15 cellular contexts compared by ENCODE assay signal in the genomic region with DNA sequence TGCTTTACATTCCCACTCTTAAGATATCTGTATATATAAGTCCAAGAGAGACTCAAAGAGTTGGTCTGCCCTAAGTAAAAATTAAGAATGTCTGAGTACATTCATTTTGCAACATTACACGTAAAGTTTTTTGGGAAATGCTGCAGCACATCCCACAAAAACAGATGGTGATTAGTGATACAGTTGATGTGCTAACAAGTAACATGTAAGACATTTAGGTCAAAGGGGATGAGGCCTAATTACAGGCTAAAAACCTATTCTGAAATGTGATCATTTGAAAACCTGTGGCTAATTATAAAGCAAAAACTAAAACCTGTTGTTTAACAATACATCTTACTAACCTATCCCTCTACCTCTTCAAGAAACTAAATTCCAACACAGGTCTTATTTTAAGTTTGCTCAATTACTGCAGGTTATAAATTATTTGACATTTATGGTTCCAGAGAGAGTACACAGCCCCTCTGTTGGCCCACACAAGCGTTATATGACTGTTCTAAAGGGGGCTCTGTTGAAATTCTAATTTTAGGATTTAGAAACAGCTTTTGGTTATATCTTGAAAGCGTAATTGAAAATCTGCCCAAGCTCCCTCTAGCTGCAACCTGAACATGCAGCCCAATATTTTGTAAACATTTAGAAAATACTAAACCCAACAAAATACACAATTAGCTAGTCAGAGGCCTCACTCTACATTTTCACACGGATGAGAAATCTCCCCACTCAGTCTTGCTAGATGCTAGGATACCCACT. TPM values are rescaled to one million over a fixed set of nuclear protein-coding genes. Genes with fewer than 3 reads are reported as not detected.
DNase-seq lines count a peak whose midpoint lies in the region; ATAC-seq and TF ChIP-seq lines count a peak whose summit lies in the region.
"Had no signal": no experiment of that assay in that cellular context is flagged by ENCODE, and none has a peak within 500 bp of the region (broad histone marks: within the 10 kb centered on the region; RNA-seq: fewer than 3 reads in every experiment).

No MANE protein-coding gene starts in this region.

- POLR2A ChIA-PET in PC-3 (lab: Charles Lee; ENCODE audit: unreplicated experiment): no interaction called here

- H3K9me3 Mint-ChIP-seq in chondrocyte (ENCODE audit: low read depth): no peaks in the 10 kb centered on the region
- H3K9me3 Mint-ChIP-seq: activated CD4-positive, alpha-beta memory T cell treated with anti-CD3 and anti-CD28 coated beads, Interleukin-2, amount 10 ng/mL, durations not matched to agents 7 days and 5 days; naive B cell; stimulated activated naive CD8-positive, alpha-beta T cell treated with anti-CD3 and anti-CD28 coated beads, Interleukin-15, amount 100 ng/mL, for 72 hours had no signal

- H2AFZ ChIP-seq in PC-3 (ENCODE audit: low read length) (no peak overlapping the region), hepatocyte (peak overlapping the region; percentile 9)

- no peak overlapping the region for H3K4me2 ChIP-seq in PC-3 (ENCODE audit: low read length)
- peak overlapping the region; percentile 40 for H3K4me2 ChIP-seq in hepatocyte

- no peaks in the 10 kb centered on the region for H3K27me3 ChIP-seq in PC-3 (ENCODE audit: low read length)
- H3K27me3 ChIP-seq in hepatocyte: no peaks in the 10 kb centered on the region
- H3K27me3 ChIP-seq in stomach smooth muscle (ENCODE audit: control insufficient read depth in 1 of 2, insufficient read depth in 2 of 2, low read length in 2 of 2): no peaks in the 10 kb centered on the region

- CTCF ChIA-PET in PC-3 (lab: Charles Lee): no interaction called here

- no peak overlapping the region for H3K9ac ChIP-seq in PC-3 (ENCODE audit: low read length)
- H3K9ac ChIP-seq in stomach smooth muscle (ENCODE audit: low read length in 2 of 2): no peak overlapping the region

- H3K4me1 ChIP-seq in PC-3 (ENCODE audit: insufficient read depth, low read length) (0 out of 2 replicates have a peak, but pooled peaks cover 5% of the 10 kb centered on the region), hepatocyte (ENCODE audit: insufficient read depth) (peaks cover 22% of the 10 kb centered on the region), stomach smooth muscle (ENCODE audit: control insufficient read depth, insufficient read depth, low read length) (no peaks in the 10 kb centered on the region)

- in situ Hi-C loops in GM13977 (cut with MboI; ENCODE audit: low pct_unique_long_range_greater_than_20kb, low sequenced_read_pairs, unreplicated experiment) (no loop called here), KBM-7 (cut with MboI; ENCODE audit: low pct_unique_long_range_greater_than_20kb, low sequenced_read_pairs) (no loop called here)

- H3K36me3 ChIP-seq in PC-3 (ENCODE audit: low read depth, low read length): peaks cover 40% of the 10 kb centered on the region
- H3K36me3 ChIP-seq in hepatocyte (replicated peaks; ENCODE audit: insufficient read depth, low read depth): no peaks in the 10 kb centered on the region
- peaks cover 27 to 29% of the 10 kb centered on the region in 2 donors for H3K36me3 ChIP-seq in stomach smooth muscle (ENCODE audit: control insufficient read depth in 2 of 2, insufficient read depth in 2 of 2, low read length in 2 of 2)

- no peak overlapping the region for H3K4me3 Mint-ChIP-seq in chondrocyte (ENCODE audit: unreplicated experiment)
- H3K4me3 Mint-ChIP-seq: activated CD4-positive, alpha-beta memory T cell treated with anti-CD3 and anti-CD28 coated beads, Interleukin-2, amount 10 ng/mL, durations not matched to agents 7 days and 5 days; naive B cell; stimulated activated naive CD8-positive, alpha-beta T cell treated with anti-CD3 and anti-CD28 coated beads, Interleukin-15, amount 100 ng/mL, for 72 hours had no signal

- no peak for TF ChIP-seq CTCF in PC-3 (conservative IDR thresholded peaks at IDR 0.05; ENCODE audit: low read depth, low read length)
- peak; percentile 25 for TF ChIP-seq CTCF in chondrocyte (IDR thresholded peaks at IDR 0.05)
- peak; percentile 40 for TF ChIP-seq CTCF in hepatocyte (IDR thresholded peaks at IDR 0.05; ENCODE audit: poor library complexity)
- TF ChIP-seq CTCF in GM13977 (IDR thresholded peaks at IDR 0.05; ENCODE audit: extremely low read depth, insufficient read depth, missing control alignments): no peak

- H3K4me1 Mint-ChIP-seq in chondrocyte (ENCODE audit: low read depth): peaks cover 10% of the 10 kb centered on the region
- H3K4me1 Mint-ChIP-seq: activated CD4-positive, alpha-beta memory T cell treated with anti-CD3 and anti-CD28 coated beads, Interleukin-2, amount 10 ng/mL, durations not matched to agents 7 days and 5 days; stimulated activated naive CD8-positive, alpha-beta T cell treated with anti-CD3 and anti-CD28 coated beads, Interleukin-15, amount 100 ng/mL, for 72 hours had no signal

- intact Hi-C loops in PC-3 (cut with micrococcal nuclease): no loop called here

- no peaks in the 10 kb centered on the region for H4K20me1 ChIP-seq in PC-3 (ENCODE audit: low read length)
- H4K20me1 ChIP-seq in hepatocyte (ENCODE audit: insufficient read depth, poor library complexity, severe bottlenecking): no peaks in the 10 kb centered on the region

- no peak for ATAC-seq in PC-3
- ATAC-seq in GM18519 (IDR thresholded peaks at IDR 0.05; ENCODE audit: low FRiP score, unreplicated experiment): no peak
- ATAC-seq: stimulated activated naive CD8-positive, alpha-beta T cell treated with anti-CD3 and anti-CD28 coated beads, Interleukin-15, amount 100 ng/mL, for 72 hours had no signal

- H3K9me2 ChIP-seq in PC-3 (replicated peaks; ENCODE audit: low read length) (no peaks in the 10 kb centered on the region), hepatocyte (replicated peaks; ENCODE audit: insufficient read depth) (no peaks in the 10 kb centered on the region)

- no peaks in the 10 kb centered on the region for H3K27me3 Mint-ChIP-seq in chondrocyte (ENCODE audit: low read depth)
- H3K27me3 Mint-ChIP-seq: activated CD4-positive, alpha-beta memory T cell treated with anti-CD3 and anti-CD28 coated beads, Interleukin-2, amount 10 ng/mL, durations not matched to agents 7 days and 5 days; naive B cell; stimulated activated naive CD8-positive, alpha-beta T cell treated with anti-CD3 and anti-CD28 coated beads, Interleukin-15, amount 100 ng/mL, for 72 hours had no signal

- WGBS in hepatocyte (ENCODE audit: low lambda C conversion rate, missing lambda C conversion rate): 60% methylated on average over 4 of the region's 4 CpGs

- DNase-seq in PC-3: no peak
- DNase-seq in chondrocyte (ENCODE audit: low spot score): no peak
- no peak for DNase-seq in hepatocyte (ENCODE audit: low spot score)
- DNase-seq in GM13977 (ENCODE audit: low spot score): no peak
- no peak for DNase-seq in activated naive CD4-positive, alpha-beta T cell treated with anti-CD3 and anti-CD28 coated beads, Interleukin-2, amount 50 U/mL, for 16 hours
- no peak for DNase-seq in KBM-7
- DNase-seq: activated CD4-positive, alpha-beta memory T cell treated with anti-CD3 and anti-CD28 coated beads, Interleukin-2, amount 10 ng/mL, durations not matched to agents 7 days and 5 days; naive B cell; NCI-H187 treated with DMSO at 0.1 percent for 48 hours; NCI-H748 treated with DMSO at 0.1 percent for 48 hours; retina; stimulated activated naive CD8-positive, alpha-beta T cell treated with anti-CD3 and anti-CD28 coated beads, Interleukin-15, amount 100 ng/mL, for 72 hours; T1000 had no signal

- H3K9me3 ChIP-seq in PC-3 (ENCODE audit: low read length) (no peaks in the 10 kb centered on the region), hepatocyte (ENCODE audit: low read depth) (no peaks in the 10 kb centered on the region), stomach smooth muscle (ENCODE audit: control insufficient read depth in 2 of 2, low read length in 2 of 2) (no peaks in the 10 kb centered on the region)

- TSS peak; percentile 15 for BruUV-seq in PC-3 (replicated peaks; lab: Mats Ljungman, UMichigan)

- no peaks in the 10 kb centered on the region for H3F3A ChIP-seq in PC-3 (ENCODE audit: low read length, unreplicated experiment)

- H3K36me3 Mint-ChIP-seq in chondrocyte (ENCODE audit: low read depth): peaks cover 26% of the 10 kb centered on the region

- H3K27ac Mint-ChIP-seq in chondrocyte (ENCODE audit: unreplicated experiment): no peak overlapping the region
- H3K27ac Mint-ChIP-seq: activated CD4-positive, alpha-beta memory T cell treated with anti-CD3 and anti-CD28 coated beads, Interleukin-2, amount 10 ng/mL, durations not matched to agents 7 days and 5 days had no signal

- H3K27ac ChIP-seq in PC-3 (ENCODE audit: low read length) (no peak overlapping the region), hepatocyte (peak overlapping the region; percentile 80), stomach smooth muscle (ENCODE audit: low read length) (peak overlapping the region; percentile 41)

- H3K4me3 ChIP-seq in PC-3 (ENCODE audit: low read length) (no peak overlapping the region), hepatocyte (no peak overlapping the region), stomach smooth muscle (ENCODE audit: low read length in 2 of 2) (no peak overlapping the region)

- H3K79me2 ChIP-seq in PC-3 (ENCODE audit: low read length) (no peaks in the 10 kb centered on the region), hepatocyte (peaks cover 3% of the 10 kb centered on the region)

RNA-seq across cellular contexts. Expression of gene BRAP, which starts 42.9 kb away (rescaled TPM):
- total RNA-seq in PC-3 (2014; rRNA removed) (18.0 and 24.7 TPM in 2 replicates), chondrocyte (15.3 to 17.3 TPM (median 15.4 TPM) in 3 replicates), hepatocyte (13.9 and 15.8 TPM in 2 replicates)
- polyA plus RNA-seq in hepatocyte: 16.8 and 19.7 TPM in 2 replicates

RNA-seq across cellular contexts. Expression of gene ACAD10, which starts 43.0 kb away (rescaled TPM):
- total RNA-seq in PC-3 (2014; rRNA removed) (21.8 and 27.4 TPM in 2 replicates), chondrocyte (13.0 to 19.6 TPM (median 13.0 TPM) in 3 replicates), hepatocyte (21.5 and 32.5 TPM in 2 replicates)
- 20.7 and 24.2 TPM in 2 replicates for polyA plus RNA-seq in hepatocyte

RNA-seq across cellular contexts. Expression of gene ATXN2, which starts 43.7 kb away (rescaled TPM):
- total RNA-seq in PC-3 (2014; rRNA removed) (17.2 and 24.3 TPM in 2 replicates), chondrocyte (63.7 to 66.8 TPM (median 66.1 TPM) in 3 replicates), hepatocyte (30.4 and 36.9 TPM in 2 replicates)
- polyA plus RNA-seq in hepatocyte: 47.9 and 57.8 TPM in 2 replicates

Comparison
In these comparisons a context has a peak if more than half of its experiments do, and no peak if none do; other contexts are left out.
1. CTCF ChIP-seq: peak in chondrocyte (single experiment) and hepatocyte (single experiment); none in PC-3 (single experiment) and GM13977 (single experiment).